In the genomic region with DNA sequence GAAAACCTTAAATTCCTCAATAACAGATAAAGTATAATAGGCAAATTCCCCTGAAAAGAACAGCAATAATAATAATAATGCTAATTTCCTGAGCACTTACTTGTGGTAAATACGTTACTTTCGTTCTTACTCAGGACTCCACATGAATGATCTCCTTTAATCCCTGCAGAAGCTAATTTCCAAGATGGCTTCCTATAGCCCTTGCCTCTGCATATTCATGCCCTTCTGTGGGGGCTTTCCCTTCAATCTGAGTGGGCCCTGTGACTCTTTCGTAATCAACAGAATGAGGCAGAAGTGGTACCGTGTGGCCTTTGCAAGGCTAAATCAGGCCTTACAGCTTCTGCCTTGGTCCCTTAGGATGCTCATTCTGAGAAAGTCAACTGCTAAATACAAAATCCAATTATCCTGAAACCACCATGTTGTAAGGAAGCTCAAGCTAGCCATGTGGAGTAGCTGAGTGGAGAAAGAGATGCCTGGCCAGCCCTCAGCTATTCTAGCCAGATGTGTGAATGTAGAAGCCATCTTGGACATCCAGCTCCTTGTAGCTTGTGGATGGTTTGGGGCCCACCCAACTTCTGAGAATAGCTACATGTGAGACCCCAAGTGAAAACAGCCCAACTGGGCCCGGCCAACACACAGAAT, we compare ENCODE assay signal across 8 cellular contexts. TPM values are rescaled to one million over a fixed set of nuclear protein-coding genes. Genes with fewer than 3 reads are reported as not detected.
DNase-seq lines count a peak whose midpoint lies in the region; ATAC-seq and TF ChIP-seq lines count a peak whose summit lies in the region.

No MANE protein-coding gene starts in this region.

- no peaks in the 10 kb centered on the region for H3K9me2 ChIP-seq in Karpas-422 (replicated peaks; ENCODE audit: insufficient read depth, low read length)

- H3K4me1 ChIP-seq in DND-41 (ENCODE audit: insufficient read depth, low read length) (peaks cover 55% of the 10 kb centered on the region), Karpas-422 (ENCODE audit: low read length) (peaks cover 15% of the 10 kb centered on the region), colonic mucosa (no peaks in the 10 kb centered on the region)

- H3K4me2 ChIP-seq in DND-41 (ENCODE audit: insufficient read depth, low read length) = peak overlapping the region; percentile 69
- H3K4me2 ChIP-seq in Karpas-422 (ENCODE audit: low read depth, low read length, poor library complexity, severe bottlenecking) = no peak overlapping the region

- H3K9me3 ChIP-seq in DND-41 (ENCODE audit: insufficient read depth, low read length, severe bottlenecking) (no peaks in the 10 kb centered on the region), Karpas-422 (ENCODE audit: low read length) (no peaks in the 10 kb centered on the region), colonic mucosa (no peaks in the 10 kb centered on the region)

- H3K79me2 ChIP-seq in DND-41 (ENCODE audit: insufficient read depth, low read length) (no peaks in the 10 kb centered on the region), Karpas-422 (ENCODE audit: low read length) (no peaks in the 10 kb centered on the region)

- peak overlapping the region; percentile 95 for H3K27ac ChIP-seq in DND-41 (ENCODE audit: low read length)
- peak overlapping the region in 44 of 59 donors; percentile 1 to 88 (median 70) for H3K27ac ChIP-seq in dorsolateral prefrontal cortex
- H3K27ac ChIP-seq in Karpas-422 (ENCODE audit: low read length) = no peak overlapping the region
- H3K27ac ChIP-seq in colonic mucosa = no peak overlapping the region

- no peaks in the 10 kb centered on the region for H3K36me3 ChIP-seq in DND-41 (ENCODE audit: insufficient read depth, low read length)
- H3K36me3 ChIP-seq in Karpas-422 (ENCODE audit: insufficient read depth, low read length) = no peaks in the 10 kb centered on the region
- H3K36me3 ChIP-seq in colonic mucosa = no peaks in the 10 kb centered on the region

- no peak for ATAC-seq in DND-41 (ENCODE audit: insufficient read depth, low read depth)
- ATAC-seq in HG03520 (IDR thresholded peaks at IDR 0.05; ENCODE audit: unreplicated experiment) = peak; percentile 55

- intact Hi-C loops in dorsolateral prefrontal cortex (cut with DNase I) = no loop called here
- intact Hi-C loops in colonic mucosa (cut with DNase I) = no loop called here

- TF ChIP-seq CTCF in DND-41 (IDR thresholded peaks at IDR 0.05; ENCODE audit: borderline replicate concordance, extremely low read depth, low read length, poor library complexity, severe bottlenecking) (no peak), dorsolateral prefrontal cortex (IDR thresholded peaks at IDR 0.05 in 54 of 56, conservative IDR thresholded peaks at IDR 0.05 in 2 of 56; ENCODE audit: low read depth in 1 of 56, partially characterized antibody in 56 of 56) (no peak), colonic mucosa (IDR thresholded peaks at IDR 0.05) (no peak)

- H2AFZ ChIP-seq in DND-41 (ENCODE audit: low read depth, low read length) = peak overlapping the region; percentile 71
- no peak overlapping the region for H2AFZ ChIP-seq in Karpas-422 (ENCODE audit: low read length)

- H4K20me1 ChIP-seq in DND-41 (ENCODE audit: insufficient read depth, low read length) (no peaks in the 10 kb centered on the region), Karpas-422 (ENCODE audit: insufficient read depth, low read depth, low read length) (no peaks in the 10 kb centered on the region)

- H3K9ac ChIP-seq in DND-41 (ENCODE audit: low read depth, low read length) = peak overlapping the region; percentile 60
- H3K9ac ChIP-seq in Karpas-422 (ENCODE audit: low read length) = no peak overlapping the region
- H3K9ac ChIP-seq in colonic mucosa (ENCODE audit: low read depth in 2 of 2, low read length in 2 of 2) = no peak overlapping the region

- DNase-seq in DND-41 (no peak), GM19238 (ENCODE audit: insufficient read length, low spot score) (peak; percentile 31), dorsolateral prefrontal cortex (no peak), Karpas-422 (no peak), putamen (ENCODE audit: low spot score) (no peak), colonic mucosa (no peak)
- no peak for DNase-seq in effector CD8-positive, alpha-beta T cell (lab: John Stamatoyannopoulos, UW)

- no peaks in the 10 kb centered on the region for H3K27me3 ChIP-seq in DND-41 (ENCODE audit: insufficient read depth, low read length, poor library complexity)
- H3K27me3 ChIP-seq in dorsolateral prefrontal cortex = no peaks in the 10 kb centered on the region
- H3K27me3 ChIP-seq in Karpas-422 (ENCODE audit: low read length) = no peaks in the 10 kb centered on the region
- no peaks in the 10 kb centered on the region for H3K27me3 ChIP-seq in colonic mucosa

- H3K4me3 ChIP-seq in DND-41 (ENCODE audit: low read depth in 1 of 2, low read length in 2 of 2) (peak overlapping the region in 1 of 2 experiments; percentile 49; a peak in 2 of 4 replicates), dorsolateral prefrontal cortex (no peak overlapping the region), Karpas-422 (ENCODE audit: low read length) (no peak overlapping the region), colonic mucosa (no peak overlapping the region)

RNA-seq across cellular contexts. Expression of gene MCUR1, which starts 50.5 kb away (rescaled TPM):
- total RNA-seq in dorsolateral prefrontal cortex (10 to 100 TPM; 22.6 to 50.0 (median 35.4) TPM), colonic mucosa (10 to 100 TPM; 32.1 to 32.9 TPM)
- 17.9 and 30.8 TPM in 2 replicates for total RNA-seq in Karpas-422 (2014; rRNA removed; shearing (Covaris generic); ENCODE audit: low replicate concordance)

RNA-seq across cellular contexts. Expression of gene RANBP9, which starts 52.2 kb away (rescaled TPM):
- total RNA-seq in dorsolateral prefrontal cortex = 10 to 100 TPM; 48.7 to 98.0 (median 80.1) TPM
- 14.9 and 17.5 TPM in 2 replicates for total RNA-seq in Karpas-422 (2014; rRNA removed; shearing (Covaris generic); ENCODE audit: low replicate concordance)
- total RNA-seq in colonic mucosa = 10 to 100 TPM; 27.2 to 35.0 TPM

Comparison
In these comparisons a context has a peak if more than half of its experiments do, and no peak if none do; other contexts are left out.
1. H3K27ac ChIP-seq: peak in DND-41 (single experiment) and dorsolateral prefrontal cortex (44 of 59); none in Karpas-422 (single experiment) and colonic mucosa (single experiment).